In the genomic region with DNA sequence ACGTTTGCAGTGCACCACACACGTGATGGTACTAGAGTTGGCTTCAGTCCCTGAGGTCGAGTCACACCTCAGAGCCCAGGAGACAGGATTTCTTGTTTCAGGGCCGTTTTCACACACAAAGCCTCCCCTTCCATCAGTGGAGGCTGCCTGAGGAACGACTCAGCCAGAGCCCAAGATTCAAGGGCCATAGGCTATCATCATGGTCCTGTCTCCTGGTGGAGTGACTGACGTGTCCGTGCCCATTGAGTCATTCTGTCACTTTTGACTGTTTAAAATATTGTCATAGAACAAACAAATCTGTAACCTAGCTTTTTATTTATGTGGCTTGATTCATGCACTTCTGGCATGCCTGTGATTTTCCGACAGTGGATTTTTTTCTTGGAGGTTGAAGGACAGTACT, we compare ENCODE assay signal across 1 cellular context.
TF ChIP-seq lines count a peak whose summit lies in the region.

No MANE protein-coding gene starts in this region.

TF ChIP-seq in SK-N-SH treated with all-trans-retinoic acid at 6 μM for 48 hours, 23 proteins besides CTCF, POLR2A, EP300 and RAD21 (continued from another document):
- TF ChIP-seq, protein P1, sequence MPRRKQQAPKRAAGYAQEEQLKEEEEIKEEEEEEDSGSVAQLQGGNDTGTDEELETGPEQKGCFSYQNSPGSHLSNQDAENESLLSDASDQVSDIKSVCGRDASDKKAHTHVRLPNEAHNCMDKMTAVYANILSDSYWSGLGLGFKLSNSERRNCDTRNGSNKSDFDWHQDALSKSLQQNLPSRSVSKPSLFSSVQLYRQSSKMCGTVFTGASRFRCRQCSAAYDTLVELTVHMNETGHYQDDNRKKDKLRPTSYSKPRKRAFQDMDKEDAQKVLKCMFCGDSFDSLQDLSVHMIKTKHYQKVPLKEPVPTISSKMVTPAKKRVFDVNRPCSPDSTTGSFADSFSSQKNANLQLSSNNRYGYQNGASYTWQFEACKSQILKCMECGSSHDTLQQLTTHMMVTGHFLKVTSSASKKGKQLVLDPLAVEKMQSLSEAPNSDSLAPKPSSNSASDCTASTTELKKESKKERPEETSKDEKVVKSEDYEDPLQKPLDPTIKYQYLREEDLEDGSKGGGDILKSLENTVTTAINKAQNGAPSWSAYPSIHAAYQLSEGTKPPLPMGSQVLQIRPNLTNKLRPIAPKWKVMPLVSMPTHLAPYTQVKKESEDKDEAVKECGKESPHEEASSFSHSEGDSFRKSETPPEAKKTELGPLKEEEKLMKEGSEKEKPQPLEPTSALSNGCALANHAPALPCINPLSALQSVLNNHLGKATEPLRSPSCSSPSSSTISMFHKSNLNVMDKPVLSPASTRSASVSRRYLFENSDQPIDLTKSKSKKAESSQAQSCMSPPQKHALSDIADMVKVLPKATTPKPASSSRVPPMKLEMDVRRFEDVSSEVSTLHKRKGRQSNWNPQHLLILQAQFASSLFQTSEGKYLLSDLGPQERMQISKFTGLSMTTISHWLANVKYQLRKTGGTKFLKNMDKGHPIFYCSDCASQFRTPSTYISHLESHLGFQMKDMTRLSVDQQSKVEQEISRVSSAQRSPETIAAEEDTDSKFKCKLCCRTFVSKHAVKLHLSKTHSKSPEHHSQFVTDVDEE (CRISPR knock-in tag; IDR thresholded peaks at IDR 0.05): no peak
- TF ChIP-seq CSDC2 (CRISPR knock-in tag; IDR thresholded peaks at IDR 0.05): no peak
- TF ChIP-seq BACH2 (CRISPR knock-in tag; IDR thresholded peaks at IDR 0.05; ENCODE audit: borderline replicate concordance): no peak
- TF ChIP-seq, protein P2, sequence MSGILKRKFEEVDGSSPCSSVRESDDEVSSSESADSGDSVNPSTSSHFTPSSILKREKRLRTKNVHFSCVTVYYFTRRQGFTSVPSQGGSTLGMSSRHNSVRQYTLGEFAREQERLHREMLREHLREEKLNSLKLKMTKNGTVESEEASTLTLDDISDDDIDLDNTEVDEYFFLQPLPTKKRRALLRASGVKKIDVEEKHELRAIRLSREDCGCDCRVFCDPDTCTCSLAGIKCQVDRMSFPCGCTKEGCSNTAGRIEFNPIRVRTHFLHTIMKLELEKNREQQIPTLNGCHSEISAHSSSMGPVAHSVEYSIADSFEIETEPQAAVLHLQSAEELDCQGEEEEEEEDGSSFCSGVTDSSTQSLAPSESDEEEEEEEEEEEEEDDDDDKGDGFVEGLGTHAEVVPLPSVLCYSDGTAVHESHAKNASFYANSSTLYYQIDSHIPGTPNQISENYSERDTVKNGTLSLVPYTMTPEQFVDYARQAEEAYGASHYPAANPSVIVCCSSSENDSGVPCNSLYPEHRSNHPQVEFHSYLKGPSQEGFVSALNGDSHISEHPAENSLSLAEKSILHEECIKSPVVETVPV (CRISPR knock-in tag; IDR thresholded peaks at IDR 0.05): no peak
